23 cellular contexts compared by ENCODE assay signal in genomic region chr7:68744036-68744435, GRCh38.
"Had no signal": no experiment of that assay in that cellular context is flagged by ENCODE, and none has a peak within 500 bp of the region (broad histone marks: within the 10 kb centered on the region; RNA-seq: fewer than 3 reads in every experiment).

No MANE protein-coding gene starts in this region.

- FAIRE-seq: keratinocyte, small intestine, urothelium cell line had no signal

- H3K9me3 ChIP-seq: gastrocnemius medialis, right lobe of liver, thoracic aorta, tibial nerve, upper lobe of left lung had no signal

- DNase-seq: effector CD8-positive, alpha-beta T cell; endodermal cell; foreskin fibroblast; gastrocnemius medialis; head of caudate nucleus; left lung; mesenchymal stem cell; mucosa of descending colon; naive B cell; right lobe of liver; small intestine; stimulated activated CD4-positive, alpha-beta T cell treated with anti-CD3 and anti-CD28 coated beads, Interleukin-15, amount 100 ng/mL, for 24 hours; stimulated activated CD4-positive, alpha-beta T cell treated with anti-CD3 and anti-CD28 coated beads, Interleukin-2, amount 100 ng/mL, for 48 hours; stimulated activated naive B cell treated with anti-CD40 and anti-IgM and Interleukin-4, amounts not matched to agents 10 μg/mL and 1 μg/mL and 100 μg/mL, for 72 hours; upper lobe of left lung had no signal

- H3K27ac ChIP-seq: epithelial cell of prostate, gastrocnemius medialis, left lung, parathyroid adenoma, right lobe of liver, thoracic aorta, tibial nerve, upper lobe of left lung had no signal

- H3K36me3 ChIP-seq: gastrocnemius medialis, left lung, right lobe of liver, thoracic aorta, tibial nerve, upper lobe of left lung had no signal

- H3K4me3 ChIP-seq: gastrocnemius medialis, left lung, mucosa of descending colon, right lobe of liver, thoracic aorta, tibial nerve, upper lobe of left lung had no signal

- H3K27me3 ChIP-seq: gastrocnemius medialis, left lung, right lobe of liver, tibial nerve, upper lobe of left lung had no signal

- ATAC-seq: esophagus mucosa; gastrocnemius medialis; left lung; mucosa of descending colon; natural killer cell treated with Interleukin-12 subunit alpha and Interleukin-12 subunit beta and Interleukin-15 and Interleukin-18, amount 100 ng/mL, for 72 hours; right lobe of liver; stimulated activated naive B cell treated with anti-CD40 and anti-IgM and Interleukin-4, amounts not matched to agents 10 μg/mL and 1 μg/mL and 100 μg/mL, for 72 hours had no signal
